ENCODE assay signal across 9 cellular contexts in the genomic region with DNA sequence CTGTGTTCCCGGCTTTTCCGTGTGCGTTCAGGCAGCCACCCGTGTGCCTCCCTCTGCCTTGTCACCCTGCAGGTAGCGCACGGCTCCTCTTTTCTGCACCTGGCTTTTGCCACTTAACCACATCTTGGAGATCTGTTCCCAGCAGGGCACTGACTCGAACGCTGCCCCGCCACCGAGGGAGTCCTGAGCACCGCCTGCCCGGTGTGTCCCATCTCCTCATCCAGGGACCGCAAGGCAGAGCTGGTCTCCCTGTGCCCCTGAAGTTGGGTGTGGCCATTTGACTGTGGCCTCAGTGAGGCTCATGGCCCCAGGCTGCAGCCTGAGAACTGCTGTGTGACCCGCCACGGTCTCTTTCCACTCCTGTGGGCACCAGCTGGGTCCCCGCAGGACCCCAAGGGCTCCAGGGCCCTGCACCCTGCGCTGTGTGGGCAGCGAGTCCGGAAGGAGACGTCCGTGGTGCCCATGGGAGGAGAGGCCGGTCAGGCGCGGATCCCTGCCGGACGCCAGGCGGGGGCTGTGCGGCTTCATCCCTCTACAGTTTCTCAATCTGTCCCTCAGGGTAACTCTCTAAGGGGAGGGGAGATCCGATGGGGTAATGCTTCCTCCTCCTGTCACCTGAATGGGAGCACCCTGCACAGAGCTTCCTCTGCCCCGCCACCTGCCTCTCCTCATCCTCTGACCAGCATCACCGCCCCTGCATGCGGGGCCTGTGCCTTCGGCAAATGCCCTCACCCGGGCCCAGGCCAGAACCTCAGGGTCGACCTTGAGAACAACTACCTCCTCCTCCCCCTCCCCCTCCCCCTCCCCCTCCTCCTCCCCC. TPM values are rescaled to one million over a fixed set of nuclear protein-coding genes. Genes with fewer than 3 reads are reported as not detected.
DNase-seq lines count a peak whose midpoint lies in the region; ATAC-seq and TF ChIP-seq lines count a peak whose summit lies in the region.
"Had no signal": no experiment of that assay in that cellular context is flagged by ENCODE, and none has a peak within 500 bp of the region (broad histone marks: within the 10 kb centered on the region; RNA-seq: fewer than 3 reads in every experiment).

No MANE protein-coding gene starts in this region.

- DNase-seq in activated T-cell treated with anti-CD3 and anti-CD28 coated beads, Interleukin-2, amount 50 U/mL, for 24 hours: no peak
- DNase-seq in activated T-cell treated with anti-CD3 and anti-CD28 coated beads, Interleukin-2, amount 50 U/mL, for 1 hour: no peak
- DNase-seq in NCI-H2107 treated with DMSO at 0.1 percent for 48 hours (lab: John Stamatoyannopoulos, UW; ENCODE audit: unreplicated experiment): peak; percentile 75
- DNase-seq in activated naive CD8-positive, alpha-beta T cell treated with anti-CD3 and anti-CD28 coated beads, Interleukin-2, amount 10 ng/mL, durations not matched to agents 7 days and 5 days: peak; percentile 62
- no peak for DNase-seq in vagina (ENCODE audit: extremely low spot score in 2 of 2)
- DNase-seq: T1000 had no signal

- peak overlapping the region; percentile 47 for H3K27ac Mint-ChIP-seq in activated T-cell treated with anti-CD3 and anti-CD28 coated beads, Interleukin-2, amount 50 U/mL, for 24 hours
- peak overlapping the region; percentile 80 for H3K27ac Mint-ChIP-seq in activated naive CD8-positive, alpha-beta T cell treated with anti-CD3 and anti-CD28 coated beads, Interleukin-2, amount 10 ng/mL, durations not matched to agents 7 days and 5 days
- H3K27ac Mint-ChIP-seq in stimulated activated memory B cell treated with anti-CD40 and anti-IgM and Interleukin-4, amounts not matched to agents 10 μg/mL and 1 μg/mL and 100 μg/mL, for 72 hours: peak overlapping the region; percentile 80

- H3K27me3 Mint-ChIP-seq in activated T-cell treated with anti-CD3 and anti-CD28 coated beads, Interleukin-2, amount 50 U/mL, for 24 hours: peaks cover 3% of the 10 kb centered on the region
- no peaks in the 10 kb centered on the region for H3K27me3 Mint-ChIP-seq in activated naive CD8-positive, alpha-beta T cell treated with anti-CD3 and anti-CD28 coated beads, Interleukin-2, amount 10 ng/mL, durations not matched to agents 7 days and 5 days
- no peaks in the 10 kb centered on the region for H3K27me3 Mint-ChIP-seq in stimulated activated memory B cell treated with anti-CD40 and anti-IgM and Interleukin-4, amounts not matched to agents 10 μg/mL and 1 μg/mL and 100 μg/mL, for 72 hours

- POLR2A ChIA-PET in activated naive CD8-positive, alpha-beta T cell treated with anti-CD3 and anti-CD28 coated beads, Interleukin-2, amount 10 ng/mL, durations not matched to agents 7 days and 5 days (lab: Charles Lee): interaction anchor here (1.6 kb wide), 1 partner anchor 27 kb away, joined by 8 read pairs; no protein-coding TSS in a partner anchor

- H3K36me3 Mint-ChIP-seq in activated T-cell treated with anti-CD3 and anti-CD28 coated beads, Interleukin-2, amount 50 U/mL, for 24 hours (ENCODE audit: low read depth): peaks cover 27% of the 10 kb centered on the region
- H3K36me3 Mint-ChIP-seq in activated naive CD8-positive, alpha-beta T cell treated with anti-CD3 and anti-CD28 coated beads, Interleukin-2, amount 10 ng/mL, durations not matched to agents 7 days and 5 days: peaks cover 6% of the 10 kb centered on the region
- peaks cover 18% of the 10 kb centered on the region for H3K36me3 Mint-ChIP-seq in stimulated activated memory B cell treated with anti-CD40 and anti-IgM and Interleukin-4, amounts not matched to agents 10 μg/mL and 1 μg/mL and 100 μg/mL, for 72 hours

- peaks cover 52% of the 10 kb centered on the region for H3K4me1 Mint-ChIP-seq in activated T-cell treated with anti-CD3 and anti-CD28 coated beads, Interleukin-2, amount 50 U/mL, for 24 hours (ENCODE audit: low read depth)
- peaks cover 34% of the 10 kb centered on the region for H3K4me1 Mint-ChIP-seq in activated naive CD8-positive, alpha-beta T cell treated with anti-CD3 and anti-CD28 coated beads, Interleukin-2, amount 10 ng/mL, durations not matched to agents 7 days and 5 days
- H3K4me1 Mint-ChIP-seq in stimulated activated memory B cell treated with anti-CD40 and anti-IgM and Interleukin-4, amounts not matched to agents 10 μg/mL and 1 μg/mL and 100 μg/mL, for 72 hours: peaks cover 49% of the 10 kb centered on the region

- H3K27ac ChIP-seq in vagina: no peak overlapping the region

- TF ChIP-seq POLR2A in vagina (IDR thresholded peaks at IDR 0.05): no peak

- peaks cover 26% of the 10 kb centered on the region for H3K4me1 ChIP-seq in vagina

- no peak overlapping the region for H3K4me3 ChIP-seq in vagina

- H3K4me3 Mint-ChIP-seq in activated T-cell treated with anti-CD3 and anti-CD28 coated beads, Interleukin-2, amount 50 U/mL, for 24 hours: peak overlapping the region; percentile 90
- H3K4me3 Mint-ChIP-seq in activated naive CD8-positive, alpha-beta T cell treated with anti-CD3 and anti-CD28 coated beads, Interleukin-2, amount 10 ng/mL, durations not matched to agents 7 days and 5 days: peak overlapping the region; percentile 69
- peak overlapping the region; percentile 65 for H3K4me3 Mint-ChIP-seq in stimulated activated memory B cell treated with anti-CD40 and anti-IgM and Interleukin-4, amounts not matched to agents 10 μg/mL and 1 μg/mL and 100 μg/mL, for 72 hours

- no peak for TF ChIP-seq CTCF in vagina (IDR thresholded peaks at IDR 0.05)

- H3K36me3 ChIP-seq in vagina: peaks cover 0 to 18% of the 10 kb centered on the region in 2 donors

- no peaks in the 10 kb centered on the region for H3K9me3 Mint-ChIP-seq in activated T-cell treated with anti-CD3 and anti-CD28 coated beads, Interleukin-2, amount 50 U/mL, for 24 hours
- no peaks in the 10 kb centered on the region for H3K9me3 Mint-ChIP-seq in activated naive CD8-positive, alpha-beta T cell treated with anti-CD3 and anti-CD28 coated beads, Interleukin-2, amount 10 ng/mL, durations not matched to agents 7 days and 5 days
- no peaks in the 10 kb centered on the region for H3K9me3 Mint-ChIP-seq in stimulated activated memory B cell treated with anti-CD40 and anti-IgM and Interleukin-4, amounts not matched to agents 10 μg/mL and 1 μg/mL and 100 μg/mL, for 72 hours

- intact Hi-C loops in vagina (cut with DNase I): loop anchor here (10.0 kb wide), 1 partner anchor 59 kb away; no protein-coding TSS in a partner anchor

- H3K27me3 ChIP-seq in vagina: no peaks in the 10 kb centered on the region

- H3K9me3 ChIP-seq in vagina: no peaks in the 10 kb centered on the region

- no peak for ATAC-seq in activated naive CD8-positive, alpha-beta T cell treated with anti-CD3 and anti-CD28 coated beads, Interleukin-2, amount 10 ng/mL, durations not matched to agents 7 days and 5 days (ENCODE audit: low read depth)
- peak; percentile 22 for ATAC-seq in stimulated activated memory B cell treated with anti-CD40 and anti-IgM and Interleukin-4, amounts not matched to agents 10 μg/mL and 1 μg/mL and 100 μg/mL, for 72 hours
- ATAC-seq in GM21737 (IDR thresholded peaks at IDR 0.05; ENCODE audit: unreplicated experiment): no peak
- no peak for ATAC-seq in GM18502 (IDR thresholded peaks at IDR 0.05; ENCODE audit: poor library complexity, unreplicated experiment)

RNA-seq across cellular contexts. Expression of a gene that starts 1.8 kb away (rescaled TPM):
- 100 to 1,000 TPM; 110 to 115 TPM for total RNA-seq in activated naive CD8-positive, alpha-beta T cell treated with anti-CD3 and anti-CD28 coated beads, Interleukin-2, amount 10 ng/mL, durations not matched to agents 7 days and 5 days
- 67.3 TPM for total RNA-seq in vagina

RNA-seq across cellular contexts. Expression of a gene that starts 24.6 kb away (rescaled TPM):
- 10 to 100 TPM; 33.0 to 34.5 TPM for total RNA-seq in activated naive CD8-positive, alpha-beta T cell treated with anti-CD3 and anti-CD28 coated beads, Interleukin-2, amount 10 ng/mL, durations not matched to agents 7 days and 5 days
- 30.0 TPM for total RNA-seq in vagina

RNA-seq across cellular contexts. Expression of a gene that starts 46.7 kb away (rescaled TPM):
- total RNA-seq in activated naive CD8-positive, alpha-beta T cell treated with anti-CD3 and anti-CD28 coated beads, Interleukin-2, amount 10 ng/mL, durations not matched to agents 7 days and 5 days: 1 to 10 TPM; 2.8 to 3.9 TPM
- 15.7 TPM for total RNA-seq in vagina

RNA-seq across cellular contexts. Expression of a gene that starts 50.1 kb away (rescaled TPM):
- not detected for total RNA-seq in activated naive CD8-positive, alpha-beta T cell treated with anti-CD3 and anti-CD28 coated beads, Interleukin-2, amount 10 ng/mL, durations not matched to agents 7 days and 5 days
- 129 TPM for total RNA-seq in vagina

Comparison
In these comparisons a context has a peak if more than half of its experiments do, and no peak if none do; other contexts are left out.
1. DNase-seq: peak in NCI-H2107 treated with DMSO at 0.1 percent for 48 hours (single experiment) and activated naive CD8-positive, alpha-beta T cell treated with anti-CD3 and anti-CD28 coated beads, Interleukin-2, amount 10 ng/mL, durations not matched to agents 7 days and 5 days (single experiment); none in activated T-cell treated with anti-CD3 and anti-CD28 coated beads, Interleukin-2, amount 50 U/mL, for 24 hours (single experiment), activated T-cell treated with anti-CD3 and anti-CD28 coated beads, Interleukin-2, amount 50 U/mL, for 1 hour (single experiment) and vagina (0 of 2).
2. Peak in every context shown above with its lines, with median percentiles within 50 percentile points of each other: H3K27ac Mint-ChIP-seq and H3K4me3 Mint-ChIP-seq.